Comparison of ENCODE assay signal across 1 cellular context in genomic region chr7:103344453-103345149, GRCh38.
A peak's percentile ranks its signal among the peaks of the same experiment; 100 is the strongest.
TF ChIP-seq lines count a peak whose summit lies in the region.

DNAJC2 (minus strand) TSS chr7:103344767; CDS start chr7:103344622, 145 bp downstream.

TF ChIP-seq in HepG2, 621 proteins besides CTCF, POLR2A, EP300 and RAD21 (continued from another document and continues in another):
- TF ChIP-seq WIZ (CRISPR knock-in tag; IDR thresholded peaks at IDR 0.05), result peak; percentile 82
- TF ChIP-seq, protein P1, sequence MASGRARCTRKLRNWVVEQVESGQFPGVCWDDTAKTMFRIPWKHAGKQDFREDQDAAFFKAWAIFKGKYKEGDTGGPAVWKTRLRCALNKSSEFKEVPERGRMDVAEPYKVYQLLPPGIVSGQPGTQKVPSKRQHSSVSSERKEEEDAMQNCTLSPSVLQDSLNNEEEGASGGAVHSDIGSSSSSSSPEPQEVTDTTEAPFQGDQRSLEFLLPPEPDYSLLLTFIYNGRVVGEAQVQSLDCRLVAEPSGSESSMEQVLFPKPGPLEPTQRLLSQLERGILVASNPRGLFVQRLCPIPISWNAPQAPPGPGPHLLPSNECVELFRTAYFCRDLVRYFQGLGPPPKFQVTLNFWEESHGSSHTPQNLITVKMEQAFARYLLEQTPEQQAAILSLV (CRISPR knock-in tag; IDR thresholded peaks at IDR 0.05; ENCODE audit: borderline replicate concordance), result peak; percentile 71
- peak; percentile 66; the same call in 1 of the 2 replicates for TF ChIP-seq EHMT2 (IDR thresholded peaks at IDR 0.05; ENCODE audit: borderline replicate concordance, low read depth, low read length)
- peak; percentile 86 for TF ChIP-seq SALL2 (CRISPR knock-in tag; IDR thresholded peaks at IDR 0.05)
- TF ChIP-seq NCOA1 (CRISPR knock-in tag; IDR thresholded peaks at IDR 0.05), result peak; percentile 91; the same call in 1 of the 2 replicates
- peak; percentile 39; the same call in 1 of the 2 replicates for TF ChIP-seq HNF4A (CRISPR knock-in tag; IDR thresholded peaks at IDR 0.05)
- no peak for TF ChIP-seq MED8 (CRISPR knock-in tag; IDR thresholded peaks at IDR 0.05; ENCODE audit: insufficient replicate concordance)
- TF ChIP-seq ZEB1 (IDR thresholded peaks at IDR 0.05; ENCODE audit: insufficient replicate concordance, low read depth), result no peak
- peak; percentile 74; the same call in 1 of the 2 replicates for TF ChIP-seq REPIN1 (CRISPR knock-in tag; IDR thresholded peaks at IDR 0.05; ENCODE audit: borderline replicate concordance, low read depth)
- TF ChIP-seq ARID3A (IDR thresholded peaks at IDR 0.05; ENCODE audit: low read depth, low read length), result no peak
- TF ChIP-seq PHF21A (CRISPR knock-in tag; IDR thresholded peaks at IDR 0.05), result peak; percentile 50; the same call in 1 of the 2 replicates
- peak; percentile 82 for TF ChIP-seq POLR2AphosphoS5 (IDR thresholded peaks at IDR 0.05; ENCODE audit: low read depth, low read length)
- no peak for TF ChIP-seq SMC3 (IDR thresholded peaks at IDR 0.05; ENCODE audit: low read length)
- TF ChIP-seq KDM4B (CRISPR knock-in tag; IDR thresholded peaks at IDR 0.05), result peak; percentile 87
- peak; percentile 32; the same call in 1 of the 2 replicates for TF ChIP-seq ARID2 (CRISPR knock-in tag; IDR thresholded peaks at IDR 0.05; ENCODE audit: borderline replicate concordance)
- TF ChIP-seq, protein P2, sequence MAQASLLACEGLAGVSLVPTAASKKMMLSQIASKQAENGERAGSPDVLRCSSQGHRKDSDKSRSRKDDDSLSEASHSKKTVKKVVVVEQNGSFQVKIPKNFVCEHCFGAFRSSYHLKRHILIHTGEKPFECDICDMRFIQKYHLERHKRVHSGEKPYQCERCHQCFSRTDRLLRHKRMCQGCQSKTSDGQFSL (CRISPR knock-in tag; IDR thresholded peaks at IDR 0.05), result peak; percentile 58; the same call in 1 of the 2 replicates
- TF ChIP-seq, protein P3, sequence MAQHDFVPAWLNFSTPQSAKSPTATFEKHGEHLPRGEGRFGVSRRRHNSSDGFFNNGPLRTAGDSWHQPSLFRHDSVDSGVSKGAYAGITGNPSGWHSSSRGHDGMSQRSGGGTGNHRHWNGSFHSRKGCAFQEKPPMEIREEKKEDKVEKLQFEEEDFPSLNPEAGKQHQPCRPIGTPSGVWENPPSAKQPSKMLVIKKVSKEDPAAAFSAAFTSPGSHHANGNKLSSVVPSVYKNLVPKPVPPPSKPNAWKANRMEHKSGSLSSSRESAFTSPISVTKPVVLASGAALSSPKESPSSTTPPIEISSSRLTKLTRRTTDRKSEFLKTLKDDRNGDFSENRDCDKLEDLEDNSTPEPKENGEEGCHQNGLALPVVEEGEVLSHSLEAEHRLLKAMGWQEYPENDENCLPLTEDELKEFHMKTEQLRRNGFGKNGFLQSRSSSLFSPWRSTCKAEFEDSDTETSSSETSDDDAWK (CRISPR knock-in tag; IDR thresholded peaks at IDR 0.05), result no peak
- peak; percentile 92 for TF ChIP-seq CBX1 (IDR thresholded peaks at IDR 0.05; ENCODE audit: low read depth)
- peak; percentile 32; the same call in 1 of the 2 replicates for TF ChIP-seq ZNF362 (CRISPR knock-in tag; IDR thresholded peaks at IDR 0.05; ENCODE audit: borderline replicate concordance)
- TF ChIP-seq PAF1 (CRISPR knock-in tag; IDR thresholded peaks at IDR 0.05), result no peak
- TF ChIP-seq GTF2F1 (IDR thresholded peaks at IDR 0.05; ENCODE audit: low read length), result no peak; the same call in 1 of the 2 replicates
- TF ChIP-seq ZFY (CRISPR knock-in tag; IDR thresholded peaks at IDR 0.05), result peak; percentile 88
- peak; percentile 80 for TF ChIP-seq ZNF431 (CRISPR knock-in tag; IDR thresholded peaks at IDR 0.05; ENCODE audit: borderline replicate concordance, low read depth)
- TF ChIP-seq ONECUT2 (CRISPR knock-in tag; IDR thresholded peaks at IDR 0.05), result peak; percentile 53
- TF ChIP-seq, protein P4, sequence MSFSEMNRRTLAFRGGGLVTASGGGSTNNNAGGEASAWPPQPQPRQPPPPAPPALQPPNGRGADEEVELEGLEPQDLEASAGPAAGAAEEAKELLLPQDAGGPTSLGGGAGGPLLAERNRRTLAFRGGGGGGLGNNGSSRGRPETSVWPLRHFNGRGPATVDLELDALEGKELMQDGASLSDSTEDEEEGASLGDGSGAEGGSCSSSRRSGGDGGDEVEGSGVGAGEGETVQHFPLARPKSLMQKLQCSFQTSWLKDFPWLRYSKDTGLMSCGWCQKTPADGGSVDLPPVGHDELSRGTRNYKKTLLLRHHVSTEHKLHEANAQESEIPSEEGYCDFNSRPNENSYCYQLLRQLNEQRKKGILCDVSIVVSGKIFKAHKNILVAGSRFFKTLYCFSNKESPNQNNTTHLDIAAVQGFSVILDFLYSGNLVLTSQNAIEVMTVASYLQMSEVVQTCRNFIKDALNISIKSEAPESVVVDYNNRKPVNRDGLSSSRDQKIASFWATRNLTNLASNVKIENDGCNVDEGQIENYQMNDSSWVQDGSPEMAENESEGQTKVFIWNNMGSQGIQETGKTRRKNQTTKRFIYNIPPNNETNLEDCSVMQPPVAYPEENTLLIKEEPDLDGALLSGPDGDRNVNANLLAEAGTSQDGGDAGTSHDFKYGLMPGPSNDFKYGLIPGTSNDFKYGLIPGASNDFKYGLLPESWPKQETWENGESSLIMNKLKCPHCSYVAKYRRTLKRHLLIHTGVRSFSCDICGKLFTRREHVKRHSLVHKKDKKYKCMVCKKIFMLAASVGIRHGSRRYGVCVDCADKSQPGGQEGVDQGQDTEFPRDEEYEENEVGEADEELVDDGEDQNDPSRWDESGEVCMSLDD (CRISPR knock-in tag; IDR thresholded peaks at IDR 0.05; ENCODE audit: borderline replicate concordance), result no peak
- no peak for TF ChIP-seq ZNF3 (CRISPR knock-in tag; IDR thresholded peaks at IDR 0.05)
- no peak; the same call in 1 of the 2 replicates for TF ChIP-seq ZNF329 (CRISPR knock-in tag; IDR thresholded peaks at IDR 0.05; ENCODE audit: low read depth)
- no peak for TF ChIP-seq CEBPB (IDR thresholded peaks at IDR 0.05; ENCODE audit: borderline replicate concordance, low read depth, low read length)
- peak; percentile 96 for TF ChIP-seq HES4 (CRISPR knock-in tag; IDR thresholded peaks at IDR 0.05; ENCODE audit: borderline replicate concordance)
- TF ChIP-seq SP1 (IDR thresholded peaks at IDR 0.05), result no peak
- peak; percentile 65; the same call in 1 of the 2 replicates for TF ChIP-seq SP1 (CRISPR knock-in tag; IDR thresholded peaks at IDR 0.05)
- no peak for TF ChIP-seq ZNF75D (CRISPR knock-in tag; IDR thresholded peaks at IDR 0.05; ENCODE audit: borderline replicate concordance)
- peak; percentile 82 for TF ChIP-seq CREM (IDR thresholded peaks at IDR 0.05)
- TF ChIP-seq CREM (CRISPR knock-in tag; IDR thresholded peaks at IDR 0.05), result no peak
- peak; percentile 80 for TF ChIP-seq PHF5A (CRISPR knock-in tag; IDR thresholded peaks at IDR 0.05; ENCODE audit: low read depth, unreplicated experiment)
- TF ChIP-seq ZNF496 (CRISPR knock-in tag; IDR thresholded peaks at IDR 0.05; ENCODE audit: insufficient replicate concordance), result no peak
- TF ChIP-seq HOXA3 (CRISPR knock-in tag; IDR thresholded peaks at IDR 0.05), result peak; percentile 95
- no peak for TF ChIP-seq MAF1 (CRISPR knock-in tag; IDR thresholded peaks at IDR 0.05; ENCODE audit: borderline replicate concordance)
- TF ChIP-seq, protein P5, sequence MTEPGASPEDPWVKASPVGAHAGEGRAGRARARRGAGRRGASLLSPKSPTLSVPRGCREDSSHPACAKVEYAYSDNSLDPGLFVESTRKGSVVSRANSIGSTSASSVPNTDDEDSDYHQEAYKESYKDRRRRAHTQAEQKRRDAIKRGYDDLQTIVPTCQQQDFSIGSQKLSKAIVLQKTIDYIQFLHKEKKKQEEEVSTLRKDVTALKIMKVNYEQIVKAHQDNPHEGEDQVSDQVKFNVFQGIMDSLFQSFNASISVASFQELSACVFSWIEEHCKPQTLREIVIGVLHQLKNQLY (CRISPR knock-in tag; IDR thresholded peaks at IDR 0.05), result 0 out of 2 replicates have a peak, but pooled peaks have one; percentile 60
- peak; percentile 65; the same call in 1 of the 2 replicates for TF ChIP-seq ISL2 (CRISPR knock-in tag; IDR thresholded peaks at IDR 0.05)
- TF ChIP-seq PITX1 (CRISPR knock-in tag; IDR thresholded peaks at IDR 0.05), result peak; percentile 89
- no peak for TF ChIP-seq ZNF572 (CRISPR knock-in tag; IDR thresholded peaks at IDR 0.05)
- TF ChIP-seq ZGPAT (CRISPR knock-in tag; IDR thresholded peaks at IDR 0.05), result peak; percentile 89
- no peak for TF ChIP-seq U2AF1 (optimal IDR thresholded peaks at IDR 0.05; ENCODE audit: low read depth, low read length)
- TF ChIP-seq MXD1 (CRISPR knock-in tag; IDR thresholded peaks at IDR 0.05), result peak; percentile 35; the same call in 1 of the 2 replicates
- TF ChIP-seq, protein P6, sequence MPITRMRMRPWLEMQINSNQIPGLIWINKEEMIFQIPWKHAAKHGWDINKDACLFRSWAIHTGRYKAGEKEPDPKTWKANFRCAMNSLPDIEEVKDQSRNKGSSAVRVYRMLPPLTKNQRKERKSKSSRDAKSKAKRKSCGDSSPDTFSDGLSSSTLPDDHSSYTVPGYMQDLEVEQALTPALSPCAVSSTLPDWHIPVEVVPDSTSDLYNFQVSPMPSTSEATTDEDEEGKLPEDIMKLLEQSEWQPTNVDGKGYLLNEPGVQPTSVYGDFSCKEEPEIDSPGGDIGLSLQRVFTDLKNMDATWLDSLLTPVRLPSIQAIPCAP (CRISPR knock-in tag; IDR thresholded peaks at IDR 0.05; ENCODE audit: low read depth), result no peak
- TF ChIP-seq MTF1 (CRISPR knock-in tag; IDR thresholded peaks at IDR 0.05), result no peak
- TF ChIP-seq ZFP90 (CRISPR knock-in tag; IDR thresholded peaks at IDR 0.05; ENCODE audit: borderline replicate concordance), result peak; percentile 77; the same call in 1 of the 2 replicates
- TF ChIP-seq THAP9 (CRISPR knock-in tag; IDR thresholded peaks at IDR 0.05; ENCODE audit: borderline replicate concordance), result peak; percentile 94; the same call in 1 of the 2 replicates
